ENCODE assay signal across 10 cellular contexts in genomic region chr15:94412979-94413741, GRCh38.
DNase-seq lines count a peak whose midpoint lies in the region; ATAC-seq and TF ChIP-seq lines count a peak whose summit lies in the region.
"Had no signal": no experiment of that assay in that cellular context is flagged by ENCODE, and none has a peak within 500 bp of the region (broad histone marks: within the 10 kb centered on the region; RNA-seq: fewer than 3 reads in every experiment).

No MANE protein-coding gene starts in this region.

- H3K4me1 ChIP-seq in tibial nerve, result peaks cover 0 to 40% (median 9%) of the 10 kb centered on the region in 4 donors

- no peak for TF ChIP-seq POLR2A in tibial nerve (IDR thresholded peaks at IDR 0.05)

- no peaks in the 10 kb centered on the region for H3K36me3 ChIP-seq in tibial nerve

- peak; percentile 82 for ATAC-seq in GM18498 (IDR thresholded peaks at IDR 0.05; ENCODE audit: unreplicated experiment)
- ATAC-seq in HG02884 (IDR thresholded peaks at IDR 0.05; ENCODE audit: unreplicated experiment), result peak; percentile 77
- no peak for ATAC-seq in HG03439 (IDR thresholded peaks at IDR 0.05; ENCODE audit: unreplicated experiment)

- no peaks in the 10 kb centered on the region for H3K27me3 ChIP-seq in tibial nerve

- DNase-seq in OCI-M1 (lab: John Stamatoyannopoulos, UW) (peak; percentile 57), fibroblast of the aortic adventitia (ENCODE audit: low read depth) (peak; percentile 27), tibial nerve (ENCODE audit: low spot score in 2 of 2) (no peak), iPS-NIHi7 (ENCODE audit: extremely low spot score) (no peak), mesenteric fat pad (ENCODE audit: low spot score) (no peak)

- TF ChIP-seq EP300 in tibial nerve (IDR thresholded peaks at IDR 0.05), result no peak

- no peaks in the 10 kb centered on the region for H3K9me3 ChIP-seq in tibial nerve

- WGBS in tibial nerve, 2 donors, result 21 to 22% methylated on average over 6 of the region's 6 CpGs

- no peak overlapping the region for H3K27ac ChIP-seq in tibial nerve
- H3K27ac ChIP-seq: SK-N-MC, skin epidermis had no signal

- TF ChIP-seq CTCF in fibroblast of the aortic adventitia (IDR thresholded peaks at IDR 0.05; ENCODE audit: insufficient read depth, low read length), result peak; percentile 13
- TF ChIP-seq CTCF in tibial nerve (IDR thresholded peaks at IDR 0.05), result peak; percentile 34 to 66 (median 47)

- H3K4me3 ChIP-seq in fibroblast of the aortic adventitia (ENCODE audit: low read depth, low read length) (no peak overlapping the region), tibial nerve (no peak overlapping the region)
- H3K4me3 ChIP-seq: SK-N-MC, skin epidermis had no signal

Comparison
In these comparisons a context has a peak if more than half of its experiments do, and no peak if none do; other contexts are left out.
1. DNase-seq: peak in OCI-M1 (single experiment) and fibroblast of the aortic adventitia (single experiment); none in tibial nerve (0 of 2), iPS-NIHi7 (single experiment) and mesenteric fat pad (single experiment).